In the genomic region with DNA sequence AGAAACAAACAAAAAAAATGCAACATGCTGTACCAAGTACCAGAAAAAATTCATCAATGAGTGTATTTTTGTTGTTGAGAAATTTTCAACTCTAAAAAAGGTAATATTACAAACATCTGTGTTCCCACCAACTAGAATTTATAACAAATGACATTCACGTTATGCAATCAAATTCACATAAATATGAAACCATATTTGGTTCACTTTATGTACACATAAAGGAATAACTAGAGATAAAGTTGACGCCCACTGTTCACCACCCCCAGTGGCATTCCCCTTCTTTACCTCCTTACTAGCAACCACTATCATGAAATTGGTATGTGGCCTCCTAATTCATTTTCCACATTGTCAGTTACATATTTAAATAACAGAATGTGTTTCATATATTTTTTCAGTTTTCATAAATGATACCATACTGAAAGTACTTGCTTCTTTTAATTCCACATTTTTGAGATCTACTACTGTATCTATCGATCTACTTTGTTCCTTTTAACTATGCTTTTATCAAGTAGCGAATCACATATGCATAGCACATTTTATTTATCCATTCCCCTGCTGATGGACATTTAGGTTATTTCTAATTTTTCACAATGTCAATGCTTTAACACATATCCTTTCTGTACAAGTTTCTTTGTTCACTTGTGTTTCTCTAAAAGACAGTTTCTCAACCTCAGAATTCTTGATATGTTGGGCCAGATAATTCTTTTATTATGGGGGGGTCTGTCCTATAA, we compare ENCODE assay signal across 24 cellular contexts. TPM values are rescaled to one million over a fixed set of nuclear protein-coding genes. Genes with fewer than 3 reads are reported as not detected.
DNase-seq lines count a peak whose midpoint lies in the region; ATAC-seq, FAIRE-seq and TF ChIP-seq lines count a peak whose summit lies in the region.
"Had no signal": no experiment of that assay in that cellular context is flagged by ENCODE, and none has a peak within 500 bp of the region (broad histone marks: within the 10 kb centered on the region; RNA-seq: fewer than 3 reads in every experiment).

No MANE protein-coding gene starts in this region.

- peak overlapping the region; percentile 2 for H3K27ac Mint-ChIP-seq in central memory CD8-positive, alpha-beta T cell (ENCODE audit: low read depth)
- no peak overlapping the region for H3K27ac Mint-ChIP-seq in activated naive CD8-positive, alpha-beta T cell treated with anti-CD3 and anti-CD28 coated beads for 36 hours

- H3K27me3 ChIP-seq in small intestine (ENCODE audit: control insufficient read depth in 2 of 2, insufficient read depth in 2 of 2, low read length in 2 of 2) (no peaks in the 10 kb centered on the region), dorsolateral prefrontal cortex (no peaks in the 10 kb centered on the region), A673 (replicated peaks; ENCODE audit: insufficient read depth, low read depth, low read length, poor library complexity) (no peaks in the 10 kb centered on the region)
- H3K27me3 ChIP-seq: BE2C had no signal

- no peaks in the 10 kb centered on the region for H3K27me3 Mint-ChIP-seq in central memory CD8-positive, alpha-beta T cell
- no peaks in the 10 kb centered on the region for H3K27me3 Mint-ChIP-seq in activated naive CD8-positive, alpha-beta T cell treated with anti-CD3 and anti-CD28 coated beads for 36 hours
- H3K27me3 Mint-ChIP-seq: CD4-positive, CD25-positive, alpha-beta regulatory T cell had no signal

- no peak for ATAC-seq in central memory CD8-positive, alpha-beta T cell (replicated peaks; ENCODE audit: extremely low read depth, poor library complexity, severe bottlenecking)
- ATAC-seq: SK-N-SH treated with all-trans-retinoic acid at 6 μM for 48 hours had no signal

- H3K27ac ChIP-seq in small intestine (ENCODE audit: low read depth in 1 of 2, low read length in 1 of 2) (no peak overlapping the region), dorsolateral prefrontal cortex (no peak overlapping the region), A673 (ENCODE audit: low read depth, low read length, poor library complexity, severe bottlenecking) (no peak overlapping the region)
- H3K27ac ChIP-seq: GM23248, PC-9, RWPE1 had no signal

- 71 to 81% (median 74%) methylated on average over 4 of the region's 4 CpGs for WGBS in small intestine, 3 donors

- peak; percentile 15 for FAIRE-seq in small intestine (lab: Jason Lieb, UNC)

- DNase-seq in NCI-H226: peak; percentile 31
- no peak for DNase-seq in central memory CD8-positive, alpha-beta T cell (ENCODE audit: low spot score in 2 of 2)
- DNase-seq in fibroblast of peridontal ligament (ENCODE audit: extremely low read depth): peak; percentile 24
- DNase-seq in small intestine: no peak
- DNase-seq in dorsolateral prefrontal cortex: no peak
- no peak for DNase-seq in medulla oblongata (ENCODE audit: extremely low spot score)
- no peak for DNase-seq in activated naive CD8-positive, alpha-beta T cell treated with anti-CD3 and anti-CD28 coated beads for 36 hours
- DNase-seq in A673 (ENCODE audit: low spot score): no peak
- DNase-seq: BE2C; Caco-2; CD4-positive, CD25-positive, alpha-beta regulatory T cell; GDM1; GM23248; KG1; NCI-H1417; NCI-H187; NCI-H2107; NCI-H510A treated with DMSO at 0.1 percent for 48 hours; NCI-H82; PC-9; SIG-M5 had no signal

- H3K4me1 ChIP-seq in small intestine (ENCODE audit: control insufficient read depth in 2 of 2, insufficient read depth in 1 of 2, low read depth in 1 of 2, low read length in 1 of 2) (no peaks in the 10 kb centered on the region), A673 (ENCODE audit: insufficient read depth, low read length, poor library complexity, severe bottlenecking) (no peaks in the 10 kb centered on the region)
- H3K4me1 ChIP-seq: BE2C, Caco-2, HAP-1 had no signal

- H3K9me3 ChIP-seq in small intestine (ENCODE audit: control insufficient read depth, low read depth) (no peaks in the 10 kb centered on the region), A673 (ENCODE audit: low read depth, low read length, poor library complexity, severe bottlenecking) (no peaks in the 10 kb centered on the region)
- H3K9me3 ChIP-seq: BE2C, Caco-2, HAP-1 had no signal

- H3K9me3 Mint-ChIP-seq in central memory CD8-positive, alpha-beta T cell: no peaks in the 10 kb centered on the region
- H3K9me3 Mint-ChIP-seq in activated naive CD8-positive, alpha-beta T cell treated with anti-CD3 and anti-CD28 coated beads for 36 hours: peaks cover 6% of the 10 kb centered on the region

- peaks cover 3% of the 10 kb centered on the region for H3K36me3 Mint-ChIP-seq in central memory CD8-positive, alpha-beta T cell (ENCODE audit: insufficient read depth)
- H3K36me3 Mint-ChIP-seq in activated naive CD8-positive, alpha-beta T cell treated with anti-CD3 and anti-CD28 coated beads for 36 hours: peaks cover 18% of the 10 kb centered on the region

- H3K36me3 ChIP-seq in small intestine (ENCODE audit: control insufficient read depth in 2 of 2, insufficient read depth in 2 of 2, low read length in 2 of 2) (no peaks in the 10 kb centered on the region), A673 (ENCODE audit: insufficient read depth, low read length, poor library complexity, severe bottlenecking) (no peaks in the 10 kb centered on the region)
- H3K36me3 ChIP-seq: BE2C, HAP-1 had no signal

- BruUV-seq in A673 (replicated peaks; lab: Mats Ljungman, UMichigan): no TSS peak

- TF ChIP-seq CTCF in dorsolateral prefrontal cortex (IDR thresholded peaks at IDR 0.05 in 54 of 56, conservative IDR thresholded peaks at IDR 0.05 in 2 of 56; ENCODE audit: low read depth in 1 of 56, partially characterized antibody in 56 of 56) (no peak), A673 (conservative IDR thresholded peaks at IDR 0.05; ENCODE audit: low read depth, low read length) (no peak)

- H3K4me3 ChIP-seq in small intestine (ENCODE audit: low read depth in 1 of 2, low read length in 2 of 2): no peak overlapping the region
- H3K4me3 ChIP-seq in dorsolateral prefrontal cortex: no peak overlapping the region
- no peak overlapping the region for H3K4me3 ChIP-seq in A673 (ENCODE audit: low read depth, low read length, poor library complexity, severe bottlenecking)
- H3K4me3 ChIP-seq: GM23248, HAP-1, PC-9 had no signal

- POLR2A ChIA-PET in A673 (lab: Charles Lee; ENCODE audit: low non-redundant PET): no interaction called here

- intact Hi-C loops in dorsolateral prefrontal cortex (cut with DNase I): no loop called here
- intact Hi-C loops in A673 (cut with micrococcal nuclease; ENCODE audit: unreplicated experiment): no loop called here

- H3K4me1 Mint-ChIP-seq in central memory CD8-positive, alpha-beta T cell: peaks cover 22% of the 10 kb centered on the region
- H3K4me1 Mint-ChIP-seq in activated naive CD8-positive, alpha-beta T cell treated with anti-CD3 and anti-CD28 coated beads for 36 hours: peaks cover 6% of the 10 kb centered on the region

- no peak overlapping the region for H3K4me3 Mint-ChIP-seq in central memory CD8-positive, alpha-beta T cell
- H3K4me3 Mint-ChIP-seq in activated naive CD8-positive, alpha-beta T cell treated with anti-CD3 and anti-CD28 coated beads for 36 hours: no peak overlapping the region
- H3K4me3 Mint-ChIP-seq: CD4-positive, CD25-positive, alpha-beta regulatory T cell had no signal

- CTCF ChIA-PET in A673 (lab: Charles Lee): no interaction called here

RNA-seq across cellular contexts. Expression of a gene that starts 34.5 kb away (rescaled TPM):
- 10 to 100 TPM in 1 of 3 donors, 1 to 10 TPM in 2; 5.1 to 18.5 (median 6.3) TPM for polyA plus RNA-seq in small intestine
- total RNA-seq in dorsolateral prefrontal cortex (100 to 1,000 TPM in 4 of 120 experiments, 10 to 100 TPM in 116; 66.1 to 103 (median 87.1) TPM), A673 (2021) (40.7 and 44.5 TPM in 2 replicates)
- total RNA-seq in activated naive CD8-positive, alpha-beta T cell treated with anti-CD3 and anti-CD28 coated beads for 36 hours: 10 to 100 TPM; 43.7 to 48.5 TPM

Comparison
In these comparisons a context has a peak if more than half of its experiments do, and no peak if none do; other contexts are left out.
1. DNase-seq: peak in NCI-H226 (single experiment) and fibroblast of peridontal ligament (single experiment); none in central memory CD8-positive, alpha-beta T cell (0 of 2), small intestine (single experiment), dorsolateral prefrontal cortex (0 of 10), medulla oblongata (single experiment), activated naive CD8-positive, alpha-beta T cell treated with anti-CD3 and anti-CD28 coated beads for 36 hours (single experiment) and A673 (single experiment).